In genomic region chr18:54984908-54985307, GRCh38 we compare ENCODE assay signal across 10 cellular contexts. TPM values are rescaled to one million over a fixed set of nuclear protein-coding genes. Genes with fewer than 3 reads are reported as not detected.
"Had no signal": no experiment of that assay in that cellular context is flagged by ENCODE, and none has a peak within 500 bp of the region (broad histone marks: within the 10 kb centered on the region; RNA-seq: fewer than 3 reads in every experiment).

No MANE protein-coding gene starts in this region.

- H2AFZ ChIP-seq: GM23248, GM23338 had no signal

- H3K4me2 ChIP-seq: GM23338 had no signal

- H3K36me3 ChIP-seq: HAP-1 had no signal

- DNase-seq: GM23248, GOT3, H7, H9, HCEC 1CT, HFFc6 had no signal

- H3K27ac Mint-ChIP-seq: GM23338, H9, HFFc6 had no signal

- H3K9me3 ChIP-seq: HAP-1 had no signal

- H3K4me1 Mint-ChIP-seq: GM23338 had no signal

- ATAC-seq: GM23338, HCT116 had no signal

- H3K4me1 ChIP-seq: HAP-1 had no signal

- H3K27ac ChIP-seq: GM23248 had no signal

- H3K9ac ChIP-seq: GM23248 had no signal

- H3K9me3 Mint-ChIP-seq: GM23338, HFFc6 had no signal

- H3K4me3 ChIP-seq: GM23248, GM23338, HAP-1 had no signal

- H3K4me3 Mint-ChIP-seq: GM23338, H9, HFFc6 had no signal

RNA-seq across cellular contexts. Expression of gene CCDC68, which starts 25.6 kb away (rescaled TPM):
- total RNA-seq: H4, H9 had no signal
